Comparison of ENCODE assay signal across 8 cellular contexts in genomic region chr2:20097889-20098714, GRCh38. TPM values are rescaled to one million over a fixed set of nuclear protein-coding genes. Genes with fewer than 3 reads are reported as not detected.
DNase-seq lines count a peak whose midpoint lies in the region; ATAC-seq and TF ChIP-seq lines count a peak whose summit lies in the region.

No MANE protein-coding gene starts in this region.

- H3K27me3 ChIP-seq in GM23338 (ENCODE audit: insufficient read depth) (no peaks in the 10 kb centered on the region), neutrophil (no peaks in the 10 kb centered on the region)

- TF ChIP-seq CTCF in GM23338 (conservative IDR thresholded peaks at IDR 0.05; ENCODE audit: low read depth in 2 of 2) (peak; percentile 92 to 100), LNCAP (IDR thresholded peaks at IDR 0.05) (peak; percentile 75), neutrophil (IDR thresholded peaks at IDR 0.05) (peak; percentile 75)

- no peaks in the 10 kb centered on the region for H4K20me1 ChIP-seq in GM23338 (replicated peaks; ENCODE audit: insufficient read depth)

- H3K36me3 ChIP-seq in GM23338 (ENCODE audit: insufficient read depth) = no peaks in the 10 kb centered on the region
- no peaks in the 10 kb centered on the region for H3K36me3 ChIP-seq in neutrophil

- H3K4me2 ChIP-seq in GM23338 = no peak overlapping the region

- H3F3A ChIP-seq in GM23338 (replicated peaks; ENCODE audit: low read depth) = no peaks in the 10 kb centered on the region

- peak; percentile 91 for ATAC-seq in GM23338
- ATAC-seq in activated T-cell treated with anti-CD3 and anti-CD28 coated beads, Interleukin-2, amount 50 U/mL, for 72 hours (replicated peaks in 1 of 2) = peak; percentile 93 to 94

- no peak overlapping the region for H3K4me3 ChIP-seq in GM23338
- no peak overlapping the region for H3K4me3 ChIP-seq in neutrophil (ENCODE audit: low read depth in 1 of 2, low read length in 1 of 2)

- H3K9me3 Mint-ChIP-seq in GM23338 = no peaks in the 10 kb centered on the region; the same call in 1 of the 3 replicates
- peaks cover 0 to 1% of the 10 kb centered on the region in 2 donors for H3K9me3 Mint-ChIP-seq in activated T-cell treated with anti-CD3 and anti-CD28 coated beads, Interleukin-2, amount 50 U/mL, for 72 hours

- peaks cover 9% of the 10 kb centered on the region for H3K27me3 Mint-ChIP-seq in GM23338 (ENCODE audit: insufficient read depth, low read depth, poor library complexity)
- peaks cover 5% of the 10 kb centered on the region for H3K27me3 Mint-ChIP-seq in activated T-cell treated with anti-CD3 and anti-CD28 coated beads, Interleukin-2, amount 50 U/mL, for 72 hours (ENCODE audit: low read depth)

- H3K4me1 ChIP-seq in GM23338 (ENCODE audit: insufficient read depth) = peaks cover 7% of the 10 kb centered on the region
- H3K4me1 ChIP-seq in neutrophil (ENCODE audit: control insufficient read depth in 1 of 2, insufficient read depth in 1 of 2, low read depth in 1 of 2, low read length in 1 of 2) = no peaks in the 10 kb centered on the region

- peak; percentile 83 for DNase-seq in EH (ENCODE audit: low read depth)
- DNase-seq in GM23338 (ENCODE audit: low spot score) = peak; percentile 95
- DNase-seq in RKO (ENCODE audit: low spot score) = peak; percentile 90
- DNase-seq in activated T-cell treated with anti-CD3 and anti-CD28 coated beads, Interleukin-2, amount 50 U/mL, for 72 hours = peak; percentile 81 to 85
- peak; percentile 90 for DNase-seq in fibroblast of the conjunctiva (ENCODE audit: low read depth)
- peak in 45 of 49 donors; percentile 7 to 78 (median 56) for DNase-seq in substantia nigra (lab: John Stamatoyannopoulos, UW)

- H2AFZ ChIP-seq in GM23338 = peak overlapping the region; percentile 0; the same call in 1 of the 2 replicates

- no peaks in the 10 kb centered on the region for H3K79me2 ChIP-seq in GM23338 (replicated peaks; ENCODE audit: insufficient read depth)

- H3K27ac Mint-ChIP-seq in GM23338 = no peak overlapping the region
- no peak overlapping the region for H3K27ac Mint-ChIP-seq in activated T-cell treated with anti-CD3 and anti-CD28 coated beads, Interleukin-2, amount 50 U/mL, for 72 hours

- H3K9me3 ChIP-seq in neutrophil = no peaks in the 10 kb centered on the region

- H3K27ac ChIP-seq in GM23338 (ENCODE audit: low read depth) (no peak overlapping the region), neutrophil (no peak overlapping the region), substantia nigra (ENCODE audit: low read depth, low read length, poor library complexity, severe bottlenecking) (no peak overlapping the region)

- no peaks in the 10 kb centered on the region for H3K9me2 ChIP-seq in GM23338 (ENCODE audit: insufficient read depth)

- H3K36me3 Mint-ChIP-seq in GM23338 (ENCODE audit: low read depth) = no peaks in the 10 kb centered on the region
- H3K36me3 Mint-ChIP-seq in activated T-cell treated with anti-CD3 and anti-CD28 coated beads, Interleukin-2, amount 50 U/mL, for 72 hours (ENCODE audit: insufficient read depth in 2 of 2) = peaks cover 0 to 3% of the 10 kb centered on the region in 2 donors

- peaks cover 17% of the 10 kb centered on the region for H3K4me1 Mint-ChIP-seq in GM23338
- no peaks in the 10 kb centered on the region for H3K4me1 Mint-ChIP-seq in activated T-cell treated with anti-CD3 and anti-CD28 coated beads, Interleukin-2, amount 50 U/mL, for 72 hours (ENCODE audit: low read depth)

- no peak overlapping the region; the same call in 2 of the 3 replicates for H3K4me3 Mint-ChIP-seq in GM23338
- H3K4me3 Mint-ChIP-seq in activated T-cell treated with anti-CD3 and anti-CD28 coated beads, Interleukin-2, amount 50 U/mL, for 72 hours = no peak overlapping the region

TF ChIP-seq in GM23338, 12 proteins besides CTCF, POLR2A, EP300 and RAD21:
- TF ChIP-seq STAT1 (IDR thresholded peaks at IDR 0.05; ENCODE audit: unreplicated experiment) (no peak), ETS1 (IDR thresholded peaks at IDR 0.05) (no peak), CREB1 (CRISPR knock-in tag; IDR thresholded peaks at IDR 0.05; ENCODE audit: low read depth) (peak; percentile 64; the same call in 1 of the 2 replicates), NANOG (IDR thresholded peaks at IDR 0.05; ENCODE audit: borderline replicate concordance) (no peak)

RNA-seq across cellular contexts. Expression of gene LAPTM4A, which starts 46.7 kb away (rescaled TPM):
- total RNA-seq in GM23338 (2014; rRNA removed; shearing (Covaris generic)) = 123 and 157 TPM in 2 replicates
- 199 and 214 TPM in 2 replicates for polyA plus RNA-seq in GM23338 (2016; fragmentation: Nextera tagmentation; extraction: Ambion mirVana)
- 10 to 100 TPM; 26.0 to 33.3 TPM for total RNA-seq in activated T-cell treated with anti-CD3 and anti-CD28 coated beads, Interleukin-2, amount 50 U/mL, for 72 hours
